ENCODE assay signal across 10 cellular contexts in the genomic region with DNA sequence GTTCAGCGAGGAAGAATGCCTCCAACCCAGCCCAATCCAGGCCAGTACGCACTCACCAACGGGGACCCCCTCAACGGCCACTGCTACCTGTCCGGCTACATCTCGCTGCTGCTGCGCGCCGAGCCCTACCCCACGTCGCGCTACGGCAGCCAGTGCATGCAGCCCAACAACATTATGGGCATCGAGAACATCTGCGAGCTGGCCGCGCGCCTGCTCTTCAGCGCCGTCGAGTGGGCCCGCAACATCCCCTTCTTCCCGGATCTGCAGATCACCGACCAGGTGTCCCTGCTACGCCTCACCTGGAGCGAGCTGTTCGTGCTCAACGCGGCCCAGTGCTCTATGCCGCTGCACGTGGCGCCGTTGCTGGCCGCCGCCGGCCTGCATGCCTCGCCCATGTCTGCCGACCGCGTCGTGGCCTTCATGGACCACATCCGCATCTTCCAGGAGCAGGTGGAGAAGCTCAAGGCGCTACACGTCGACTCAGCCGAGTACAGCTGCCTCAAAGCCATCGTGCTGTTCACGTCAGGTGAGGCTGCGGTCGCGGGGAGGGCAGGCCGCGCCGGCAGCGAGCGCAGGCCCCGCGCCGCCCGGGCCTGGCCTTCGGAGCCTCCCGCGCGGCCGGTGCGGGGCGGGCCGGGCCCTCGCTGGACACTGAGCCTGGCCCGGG. TPM values are rescaled to one million over a fixed set of nuclear protein-coding genes. Genes with fewer than 3 reads are reported as not detected.
DNase-seq lines count a peak whose midpoint lies in the region; ATAC-seq and TF ChIP-seq lines count a peak whose summit lies in the region.
"Had no signal": no experiment of that assay in that cellular context is flagged by ENCODE, and none has a peak within 500 bp of the region (broad histone marks: within the 10 kb centered on the region; RNA-seq: fewer than 3 reads in every experiment).

No MANE protein-coding gene starts in this region.

- no peaks in the 10 kb centered on the region for H3K36me3 ChIP-seq in heart left ventricle

- peaks cover 10% of the 10 kb centered on the region for H3K36me3 Mint-ChIP-seq in mesothelial cell of epicardium

- H3K27me3 ChIP-seq in right cardiac atrium (ENCODE audit: control insufficient read depth, insufficient read depth): no peaks in the 10 kb centered on the region
- H3K27me3 ChIP-seq in heart left ventricle: peaks cover 33 to 85% (median 52%) of the 10 kb centered on the region in 9 donors

- peak in 1 of 3 donors; percentile 43 for DNase-seq in right cardiac atrium
- DNase-seq in heart left ventricle: no peak
- peak; percentile 60 for DNase-seq in ecto neural progenitor cell (ENCODE audit: low spot score)
- peak in 1 of 2 experiments; percentile 37 for DNase-seq in mesothelial cell of epicardium (ENCODE audit: low spot score in 2 of 2, unreplicated experiment in 2 of 2)
- DNase-seq in HEK293T (ENCODE audit: extremely low spot score): no peak
- DNase-seq in omental fat pad (ENCODE audit: low spot score): no peak
- DNase-seq in dedifferentiated amniotic fluid mesenchymal stem cell (ENCODE audit: extremely low spot score): no peak
- no peak for DNase-seq in NCI-H2227 (lab: John Stamatoyannopoulos, UW; ENCODE audit: unreplicated experiment)
- DNase-seq: GOT3, NCI-H2029 treated with DMSO at 0.1 percent for 48 hours had no signal

- no peak for TF ChIP-seq POLR2A in heart left ventricle (IDR thresholded peaks at IDR 0.05)

- H3K4me1 Mint-ChIP-seq in mesothelial cell of epicardium: peaks cover 53% of the 10 kb centered on the region

- peak overlapping the region; percentile 15 for H3K4me3 ChIP-seq in right cardiac atrium (ENCODE audit: low read length)
- H3K4me3 ChIP-seq in heart left ventricle: no peak overlapping the region

- H3K9me3 ChIP-seq in right cardiac atrium (ENCODE audit: control insufficient read depth, low read length): no peaks in the 10 kb centered on the region
- no peaks in the 10 kb centered on the region for H3K9me3 ChIP-seq in heart left ventricle

- TF ChIP-seq CTCF in heart left ventricle (IDR thresholded peaks at IDR 0.05): no peak
- TF ChIP-seq CTCF in mesothelial cell of epicardium (IDR thresholded peaks at IDR 0.05; ENCODE audit: unreplicated experiment): no peak
- no peak for TF ChIP-seq CTCF in omental fat pad (IDR thresholded peaks at IDR 0.05)

- intact Hi-C loops in right cardiac atrium (cut with DNase I): no loop called here
- intact Hi-C loops in heart left ventricle (cut with DNase I): loop anchor here in 4 of 10 donors (10.0 kb wide), 3 partner anchors 327 to 1147 kb away; no protein-coding TSS in a partner anchor

- H3K27me3 Mint-ChIP-seq in mesothelial cell of epicardium (ENCODE audit: low read depth): peaks cover 59% of the 10 kb centered on the region

- no peak overlapping the region for H3K27ac Mint-ChIP-seq in mesothelial cell of epicardium

- peak overlapping the region; percentile 7 for H3K27ac ChIP-seq in right cardiac atrium (ENCODE audit: low read length)
- H3K27ac ChIP-seq in heart left ventricle: no peak overlapping the region

- WGBS in right cardiac atrium: 44% methylated on average over 70 of the region's 70 CpGs
- 14 to 53% (median 34%) methylated on average over 23 to 70 of the region's 70 CpGs for WGBS in heart left ventricle, 4 donors

- H3K9me3 Mint-ChIP-seq in mesothelial cell of epicardium: no peaks in the 10 kb centered on the region

- no peaks in the 10 kb centered on the region for H3K4me1 ChIP-seq in right cardiac atrium (ENCODE audit: control insufficient read depth, insufficient read depth, low read length)
- peaks cover 0 to 25% (median 7%) of the 10 kb centered on the region in 12 donors for H3K4me1 ChIP-seq in heart left ventricle

- H3K4me3 Mint-ChIP-seq in mesothelial cell of epicardium: peak overlapping the region; percentile 89

- POLR2A ChIA-PET in HEK293T (lab: Yijun Ruan, JAX): interaction anchor here (2.8 to 9.6 kb wide), 2 partner anchors 11 to 19 kb away, joined by 13 to 151 read pairs; no protein-coding TSS in a partner anchor

- CTCF ChIA-PET in HEK293T (lab: Yijun Ruan, JAX): interaction anchor here (1.5 kb wide), 1 partner anchor 9 kb away, joined by 3 read pairs; no protein-coding TSS in a partner anchor

- ATAC-seq in right cardiac atrium (no peak), heart left ventricle (no peak), omental fat pad (ENCODE audit: low FRiP score) (no peak)

TF ChIP-seq in HEK293T, 16 proteins besides CTCF, POLR2A, EP300 and RAD21:
- TF ChIP-seq BHLHE40 (IDR thresholded peaks at IDR 0.05; ENCODE audit: borderline replicate concordance) (no peak), SP1 (IDR thresholded peaks at IDR 0.05) (no peak), ARNT (IDR thresholded peaks at IDR 0.05) (no peak), PKNOX1 (IDR thresholded peaks at IDR 0.05) (no peak), FOXK2 (IDR thresholded peaks at IDR 0.05) (no peak), CTBP1 (IDR thresholded peaks at IDR 0.05; ENCODE audit: borderline replicate concordance) (no peak), NFRKB (IDR thresholded peaks at IDR 0.05) (no peak), L3MBTL2 (conservative IDR thresholded peaks at IDR 0.05) (no peak), ELF4 (IDR thresholded peaks at IDR 0.05) (no peak), HDGF (IDR thresholded peaks at IDR 0.05; ENCODE audit: borderline replicate concordance) (no peak)

RNA-seq across cellular contexts. Expression of gene NR2F1, which starts 5.0 kb away (rescaled TPM):
- total RNA-seq in right cardiac atrium (10 to 100 TPM; 22.1 to 59.2 (median 42.6) TPM), heart left ventricle (10 to 100 TPM in 1 of 9 donors, 1 to 10 TPM in 1, under 1 TPM in 4, not detected in 3; 0.37 to 13.5 (median 0.68) TPM), mesothelial cell of epicardium (19.7 to 21.4 TPM (median 20.3 TPM) in 3 replicates), omental fat pad (100 to 1,000 TPM in 1 of 4 donors, 10 to 100 TPM in 3; 15.6 to 117 (median 68.3) TPM)
- polyA plus RNA-seq in right cardiac atrium (29.0 TPM), heart left ventricle (under 1 TPM; 0.46 to 0.65 TPM)

RNA-seq across cellular contexts. Expression of gene NR2F1-AS1, which starts 7.0 kb away (rescaled TPM):
- total RNA-seq in right cardiac atrium (10 to 100 TPM in 3 of 4 donors, 1 to 10 TPM in 1; 7.8 to 13.2 (median 11.8) TPM), heart left ventricle (1 to 10 TPM in 2 of 9 donors, under 1 TPM in 4, not detected in 3; 0.17 to 4.5 (median 0.82) TPM), mesothelial cell of epicardium (11.9 to 13.6 TPM (median 13.4 TPM) in 3 replicates), omental fat pad (10 to 100 TPM; 17.3 to 31.0 (median 22.9) TPM)
- polyA plus RNA-seq in right cardiac atrium (10.3 TPM), heart left ventricle (under 1 TPM; 0.24 to 0.57 TPM)
